13 cellular contexts compared by ENCODE assay signal in genomic region chr11:58621586-58622262, GRCh38. TPM values are rescaled to one million over a fixed set of nuclear protein-coding genes. Genes with fewer than 3 reads are reported as not detected.
A peak's percentile ranks its signal among the peaks of the same experiment; 100 is the strongest.
DNase-seq lines count a peak whose midpoint lies in the region; ATAC-seq and TF ChIP-seq lines count a peak whose summit lies in the region.
"Had no signal": no experiment of that assay in that cellular context is flagged by ENCODE, and none has a peak within 500 bp of the region (broad histone marks: within the 10 kb centered on the region; RNA-seq: fewer than 3 reads in every experiment).

No MANE protein-coding gene starts in this region.

- peaks cover 61% of the 10 kb centered on the region for H3K36me3 Mint-ChIP-seq in activated naive CD4-positive, alpha-beta T cell treated with anti-CD3 and anti-CD28 coated beads, Interleukin-2, amount 10 ng/mL, durations not matched to agents 7 days and 5 days
- H3K36me3 Mint-ChIP-seq in activated naive CD8-positive, alpha-beta T cell treated with anti-CD3 and anti-CD28 coated beads for 36 hours: peaks cover 50% of the 10 kb centered on the region
- peaks cover 94% of the 10 kb centered on the region for H3K36me3 Mint-ChIP-seq in stimulated activated effector memory CD8-positive, alpha-beta T cell treated with anti-CD3 and anti-CD28 coated beads, Interleukin-12 subunit alpha, Interleukin-12 subunit beta, amount 100 ng/mL, for 72 hours

- peaks cover 38% of the 10 kb centered on the region for H3K36me3 ChIP-seq in brain microvascular endothelial cell (replicated peaks)

- H3K27me3 Mint-ChIP-seq in activated naive CD4-positive, alpha-beta T cell treated with anti-CD3 and anti-CD28 coated beads, Interleukin-2, amount 10 ng/mL, durations not matched to agents 7 days and 5 days: no peaks in the 10 kb centered on the region
- no peaks in the 10 kb centered on the region for H3K27me3 Mint-ChIP-seq in activated naive CD8-positive, alpha-beta T cell treated with anti-CD3 and anti-CD28 coated beads for 36 hours

- CTCF ChIA-PET in activated naive CD4-positive, alpha-beta T cell treated with anti-CD3 and anti-CD28 coated beads, Interleukin-2, amount 10 ng/mL, durations not matched to agents 7 days and 5 days (lab: Charles Lee): interaction anchor here (0.6 to 1.4 kb wide), 3 partner anchors 8 to 54 kb away, joined by 3 to 6 read pairs (median 3); partner anchors contain the start of gene LPXN

- H3K27ac Mint-ChIP-seq in activated naive CD4-positive, alpha-beta T cell treated with anti-CD3 and anti-CD28 coated beads, Interleukin-2, amount 10 ng/mL, durations not matched to agents 7 days and 5 days: peak overlapping the region; percentile 67
- peak overlapping the region; percentile 82 for H3K27ac Mint-ChIP-seq in activated naive CD8-positive, alpha-beta T cell treated with anti-CD3 and anti-CD28 coated beads for 36 hours
- H3K27ac Mint-ChIP-seq in stimulated activated effector memory CD8-positive, alpha-beta T cell treated with anti-CD3 and anti-CD28 coated beads, Interleukin-12 subunit alpha, Interleukin-12 subunit beta, amount 100 ng/mL, for 72 hours: peak overlapping the region; percentile 37
- H3K27ac Mint-ChIP-seq: GM23338 had no signal

- peak; percentile 61 for ATAC-seq in HG02610 (IDR thresholded peaks at IDR 0.05; ENCODE audit: unreplicated experiment)
- ATAC-seq in stimulated activated effector memory CD8-positive, alpha-beta T cell treated with anti-CD3 and anti-CD28 coated beads, Interleukin-12 subunit alpha, Interleukin-12 subunit beta, amount 100 ng/mL, for 72 hours: no peak
- ATAC-seq in GM18909 (IDR thresholded peaks at IDR 0.05; ENCODE audit: poor library complexity, unreplicated experiment): no peak
- ATAC-seq in HG03108 (IDR thresholded peaks at IDR 0.05; ENCODE audit: unreplicated experiment): no peak
- ATAC-seq: GM23338 had no signal

- in situ Hi-C loops in brain microvascular endothelial cell (cut with HindIII; ENCODE audit: low pct_ligation_motif_present, low sequenced_read_pairs): no loop called here

- no peak for DNase-seq in activated naive CD4-positive, alpha-beta T cell treated with anti-CD3 and anti-CD28 coated beads, Interleukin-2, amount 10 ng/mL, durations not matched to agents 7 days and 5 days
- no peak for DNase-seq in activated naive CD4-positive, alpha-beta T cell (lab: John Stamatoyannopoulos, UW)
- DNase-seq in activated naive CD8-positive, alpha-beta T cell treated with anti-CD3 and anti-CD28 coated beads for 36 hours: no peak
- DNase-seq in stimulated activated effector memory CD8-positive, alpha-beta T cell treated with anti-CD3 and anti-CD28 coated beads, Interleukin-12 subunit alpha, Interleukin-12 subunit beta, amount 100 ng/mL, for 72 hours (ENCODE audit: low spot score in 2 of 2): no peak
- no peak for DNase-seq in brain microvascular endothelial cell
- DNase-seq: foreskin fibroblast; midbrain; stimulated activated CD4-positive, alpha-beta T cell treated with anti-CD3 and anti-CD28 coated beads, Interleukin-15, amount 100 ng/mL, for 24 hours; transverse colon had no signal

- H3K4me3 ChIP-seq in brain microvascular endothelial cell (ENCODE audit: low read depth, low read length): no peak overlapping the region
- H3K4me3 ChIP-seq: GM23338, transverse colon had no signal

- H3K9me3 Mint-ChIP-seq in activated naive CD4-positive, alpha-beta T cell treated with anti-CD3 and anti-CD28 coated beads, Interleukin-2, amount 10 ng/mL, durations not matched to agents 7 days and 5 days: no peaks in the 10 kb centered on the region
- no peaks in the 10 kb centered on the region for H3K9me3 Mint-ChIP-seq in activated naive CD8-positive, alpha-beta T cell treated with anti-CD3 and anti-CD28 coated beads for 36 hours
- H3K9me3 Mint-ChIP-seq in stimulated activated effector memory CD8-positive, alpha-beta T cell treated with anti-CD3 and anti-CD28 coated beads, Interleukin-12 subunit alpha, Interleukin-12 subunit beta, amount 100 ng/mL, for 72 hours: no peaks in the 10 kb centered on the region
- H3K9me3 Mint-ChIP-seq: GM23338 had no signal

- H3K4me1 Mint-ChIP-seq in activated naive CD4-positive, alpha-beta T cell treated with anti-CD3 and anti-CD28 coated beads, Interleukin-2, amount 10 ng/mL, durations not matched to agents 7 days and 5 days: peaks cover 11% of the 10 kb centered on the region
- peaks cover 15% of the 10 kb centered on the region for H3K4me1 Mint-ChIP-seq in activated naive CD8-positive, alpha-beta T cell treated with anti-CD3 and anti-CD28 coated beads for 36 hours
- peaks cover 6% of the 10 kb centered on the region for H3K4me1 Mint-ChIP-seq in stimulated activated effector memory CD8-positive, alpha-beta T cell treated with anti-CD3 and anti-CD28 coated beads, Interleukin-12 subunit alpha, Interleukin-12 subunit beta, amount 100 ng/mL, for 72 hours

- TF ChIP-seq CTCF in brain microvascular endothelial cell (IDR thresholded peaks at IDR 0.05; ENCODE audit: low read depth, low read length, missing control alignments): no peak

- H3K27ac ChIP-seq in brain microvascular endothelial cell: no peak overlapping the region
- H3K27ac ChIP-seq: transverse colon had no signal

- H3K27me3 ChIP-seq in brain microvascular endothelial cell (replicated peaks): no peaks in the 10 kb centered on the region
- H3K27me3 ChIP-seq: transverse colon had no signal

- no peak overlapping the region for H3K4me3 Mint-ChIP-seq in activated naive CD4-positive, alpha-beta T cell treated with anti-CD3 and anti-CD28 coated beads, Interleukin-2, amount 10 ng/mL, durations not matched to agents 7 days and 5 days
- H3K4me3 Mint-ChIP-seq in activated naive CD8-positive, alpha-beta T cell treated with anti-CD3 and anti-CD28 coated beads for 36 hours: no peak overlapping the region
- no peak overlapping the region for H3K4me3 Mint-ChIP-seq in stimulated activated effector memory CD8-positive, alpha-beta T cell treated with anti-CD3 and anti-CD28 coated beads, Interleukin-12 subunit alpha, Interleukin-12 subunit beta, amount 100 ng/mL, for 72 hours
- H3K4me3 Mint-ChIP-seq: GM23338 had no signal

RNA-seq across cellular contexts. Expression of gene CNTF, which starts 0.7 kb away (rescaled TPM):
- 1 to 10 TPM; 3.3 TPM for total RNA-seq in activated naive CD8-positive, alpha-beta T cell treated with anti-CD3 and anti-CD28 coated beads for 36 hours

RNA-seq across cellular contexts. Expression of gene ZFP91, which starts 42.9 kb away (rescaled TPM):
- 10 to 100 TPM; 52.8 to 54.9 TPM for total RNA-seq in activated naive CD8-positive, alpha-beta T cell treated with anti-CD3 and anti-CD28 coated beads for 36 hours

RNA-seq across cellular contexts. Expression of gene LPXN, which starts 46.1 kb away (rescaled TPM):
- total RNA-seq in activated naive CD8-positive, alpha-beta T cell treated with anti-CD3 and anti-CD28 coated beads for 36 hours: 100 to 1,000 TPM; 146 to 147 TPM
